In genomic region chr13:45276887-45277286, GRCh38 we compare ENCODE assay signal across 1 cellular context.
TF ChIP-seq lines count a peak whose summit lies in the region.

No MANE protein-coding gene starts in this region.

TF ChIP-seq in GM23338, 12 proteins besides CTCF, POLR2A, EP300 and RAD21 (continued from another document):
- TF ChIP-seq ZNF462 (CRISPR knock-in tag; IDR thresholded peaks at IDR 0.05) (no peak), NANOG (IDR thresholded peaks at IDR 0.05; ENCODE audit: borderline replicate concordance) (no peak), EZH2phosphoT487 (IDR thresholded peaks at IDR 0.05; ENCODE audit: unreplicated experiment) (no peak)
